ENCODE assay signal across 15 cellular contexts in genomic region chr3:149473991-149474819, GRCh38. TPM values are rescaled to one million over a fixed set of nuclear protein-coding genes. Genes with fewer than 3 reads are reported as not detected.
DNase-seq lines count a peak whose midpoint lies in the region; ATAC-seq and TF ChIP-seq lines count a peak whose summit lies in the region.
"Had no signal": no experiment of that assay in that cellular context is flagged by ENCODE, and none has a peak within 500 bp of the region (broad histone marks: within the 10 kb centered on the region; RNA-seq: fewer than 3 reads in every experiment).

A gene with protein sequence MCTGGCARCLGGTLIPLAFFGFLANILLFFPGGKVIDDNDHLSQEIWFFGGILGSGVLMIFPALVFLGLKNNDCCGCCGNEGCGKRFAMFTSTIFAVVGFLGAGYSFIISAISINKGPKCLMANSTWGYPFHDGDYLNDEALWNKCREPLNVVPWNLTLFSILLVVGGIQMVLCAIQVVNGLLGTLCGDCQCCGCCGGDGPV (plus strand): TSS chr3:149474697. CDS start chr3:149474878, 181 bp downstream.

- H3K9me3 ChIP-seq in GM23248 (ENCODE audit: low read depth) (no peaks in the 10 kb centered on the region), body of pancreas (no peaks in the 10 kb centered on the region), left lung (no peaks in the 10 kb centered on the region), skeletal muscle tissue (ENCODE audit: control insufficient read depth in 3 of 3, low read length in 3 of 3) (no peaks in the 10 kb centered on the region), gastroesophageal sphincter (no peaks in the 10 kb centered on the region)

- in situ Hi-C loops in GM23248 (cut with MboI) = no loop called here

- H3K9ac ChIP-seq in GM23248 (no peak within 1 kb of the TSS), skeletal muscle tissue (ENCODE audit: low read depth in 1 of 3, low read length in 3 of 3) (no peak within 1 kb of the TSS)

- no peak for TF ChIP-seq EP300 in gastroesophageal sphincter (IDR thresholded peaks at IDR 0.05)

- TF ChIP-seq CTCF in body of pancreas (IDR thresholded peaks at IDR 0.05) (no peak), left lung (IDR thresholded peaks at IDR 0.05) (no peak), gastroesophageal sphincter (IDR thresholded peaks at IDR 0.05) (no peak)

- peak in 2 of 3 donors; percentile 8 to 10 for TF ChIP-seq POLR2A in body of pancreas (IDR thresholded peaks at IDR 0.05)
- TF ChIP-seq POLR2A in gastroesophageal sphincter (IDR thresholded peaks at IDR 0.05) = no peak

- H3K27me3 ChIP-seq in GM23248 (replicated peaks; ENCODE audit: insufficient read depth) (no peaks in the 10 kb centered on the region), body of pancreas (no peaks in the 10 kb centered on the region), left lung (no peaks in the 10 kb centered on the region), skeletal muscle tissue (ENCODE audit: control insufficient read depth in 3 of 3, insufficient read depth in 3 of 3, low read length in 3 of 3) (no peaks in the 10 kb centered on the region), gastroesophageal sphincter (no peaks in the 10 kb centered on the region)

- H3K4me1 ChIP-seq in GM23248 (ENCODE audit: insufficient read depth) (peaks cover 55% of the 10 kb centered on the region), body of pancreas (peaks cover 74% of the 10 kb centered on the region), left lung (peaks cover 17 to 42% of the 10 kb centered on the region in 2 donors), skeletal muscle tissue (ENCODE audit: control insufficient read depth in 3 of 3, insufficient read depth in 3 of 3, low read length in 3 of 3) (peaks cover 20 to 41% (median 34%) of the 10 kb centered on the region in 3 donors), gastroesophageal sphincter (peaks cover 6 to 11% (median 9%) of the 10 kb centered on the region in 3 donors)

- no peak within 1 kb of the TSS for H2AFZ ChIP-seq in GM23248

- H3K4me3 ChIP-seq in GM23248 (no peak within 1 kb of the TSS), body of pancreas (no peak within 1 kb of the TSS), left lung (no peak within 1 kb of the TSS), skeletal muscle tissue (ENCODE audit: low read length in 3 of 3) (no peak within 1 kb of the TSS), gastroesophageal sphincter (no peak within 1 kb of the TSS)

- no peaks in the 10 kb centered on the region for H3K9me2 ChIP-seq in GM23248 (ENCODE audit: insufficient read depth)

- no peak for DNase-seq in GM23248
- DNase-seq in body of pancreas = no peak
- DNase-seq in left lung = no peak
- no peak for DNase-seq in hypothalamus (lab: John Stamatoyannopoulos, UW)
- DNase-seq in T1000 (lab: John Stamatoyannopoulos, UW) = no peak
- no peak for DNase-seq in C1 segment of cervical spinal cord (lab: John Stamatoyannopoulos, UW)
- DNase-seq: activated naive CD8-positive, alpha-beta T cell treated with anti-CD3 and anti-CD28 coated beads, Interleukin-2, amount 10 ng/mL, durations not matched to agents 7 days and 5 days; Karpas-422; NCI-H1930; NCI-H748 treated with DMSO at 0.1 percent for 48 hours; stimulated activated CD4-positive, alpha-beta T cell treated with anti-CD3 and anti-CD28 coated beads, Interleukin-15, amount 100 ng/mL, for 24 hours had no signal

- H3K27ac ChIP-seq in GM23248 (peak within 1 kb of the TSS; percentile 65), body of pancreas (peak within 1 kb of the TSS; percentile 46 to 80 (median 76)), left lung (peak within 1 kb of the TSS; percentile 46 to 77), skeletal muscle tissue (ENCODE audit: low read depth, low read length) (peak within 1 kb of the TSS; percentile 54), gastroesophageal sphincter (no peak within 1 kb of the TSS)

- H3K36me3 ChIP-seq in GM23248 (ENCODE audit: low read depth) = no peaks in the 10 kb centered on the region
- H3K36me3 ChIP-seq in body of pancreas (replicated peaks in 1 of 2; ENCODE audit: insufficient read depth in 1 of 2, low read depth in 2 of 2) = no peaks in the 10 kb centered on the region
- no peaks in the 10 kb centered on the region for H3K36me3 ChIP-seq in left lung
- H3K36me3 ChIP-seq in skeletal muscle tissue (ENCODE audit: control insufficient read depth in 3 of 3, insufficient read depth in 3 of 3, low read length in 3 of 3) = no peaks in the 10 kb centered on the region
- H3K36me3 ChIP-seq in gastroesophageal sphincter = no peaks in the 10 kb centered on the region

- intact Hi-C loops in body of pancreas (cut with DNase I) (no loop called here), left lung (cut with DNase I) (no loop called here)

- H3K79me2 ChIP-seq in GM23248 (ENCODE audit: insufficient read depth) = no peaks in the 10 kb centered on the region

- peak within 1 kb of the TSS; percentile 11 for H3K4me2 ChIP-seq in GM23248 (ENCODE audit: unreplicated experiment)

- WGBS in GM23248 (ENCODE audit: low coverage in 1 of 2, low lambda C conversion rate in 2 of 2, missing lambda C conversion rate in 2 of 2), 2 experiments = 81 to 82% methylated on average over 7 of the region's 7 CpGs
- WGBS in body of pancreas, 2 donors = 32 to 41% methylated on average over 7 of the region's 7 CpGs
- 72 to 77% methylated on average over 7 of the region's 7 CpGs for WGBS in gastroesophageal sphincter (ENCODE audit: low coverage in 1 of 2), 2 donors

- no peaks in the 10 kb centered on the region for H4K20me1 ChIP-seq in GM23248 (ENCODE audit: insufficient read depth)

- no peak for ATAC-seq in body of pancreas
- ATAC-seq in left lung = no peak
- no peak for ATAC-seq in gastroesophageal sphincter

- H3F3A ChIP-seq in GM23248 (ENCODE audit: insufficient read depth) = peaks cover 50% of the 10 kb centered on the region

RNA-seq across cellular contexts. Expression of the gene that starts here (rescaled TPM):
- total RNA-seq in GM23248 (2014; rRNA removed; shearing (Covaris generic)) = 0.97 TPM in 1 of 2 replicates, not detected in the other
- 0.48 and 0.96 TPM in 2 replicates for polyA plus RNA-seq in GM23248 (2016; fragmentation: Nextera tagmentation; extraction: Ambion mirVana)
- total RNA-seq in body of pancreas = 100 to 1,000 TPM in 1 of 2 donors, 10 to 100 TPM in 1; 53.2 to 149 TPM
- 1 to 10 TPM; 1.3 to 2.0 TPM for total RNA-seq in left lung
- total RNA-seq in skeletal muscle tissue = not detected
- total RNA-seq in gastroesophageal sphincter = 1 to 10 TPM in 3 of 4 donors, not detected in 1; 1.3 to 3.2 (median 2.2) TPM
- total RNA-seq: activated naive CD8-positive, alpha-beta T cell treated with anti-CD3 and anti-CD28 coated beads, Interleukin-2, amount 10 ng/mL, durations not matched to agents 7 days and 5 days; kidney epithelial cell; SK-MEL-5 had no signal

Comparison
In these comparisons a context has a peak if more than half of its experiments do, and no peak if none do; other contexts are left out.
1. RNA of the gene that starts here (total RNA-seq): 53.2 to 149 TPM in body of pancreas; 1.3 to 3.2 TPM in gastroesophageal sphincter, 1.3 to 2.0 TPM in left lung, 0.97 TPM in GM23248 and not detected in skeletal muscle tissue (single experiment); every median in the first group is over 10 times any median in the second.
2. H3K27ac ChIP-seq: peak in GM23248 (single experiment), body of pancreas (4 of 4), left lung (2 of 2) and skeletal muscle tissue (single experiment); none in gastroesophageal sphincter (0 of 4).
3. POLR2A ChIP-seq: peak in body of pancreas (2 of 3); none in gastroesophageal sphincter (0 of 2).